ENCODE assay signal across 31 cellular contexts in genomic region chr1:116407033-116407432, GRCh38. TPM values are rescaled to one million over a fixed set of nuclear protein-coding genes. Genes with fewer than 3 reads are reported as not detected.
A peak's percentile ranks its signal among the peaks of the same experiment; 100 is the strongest.
DNase-seq lines count a peak whose midpoint lies in the region; ATAC-seq, FAIRE-seq and TF ChIP-seq lines count a peak whose summit lies in the region.
"Had no signal": no experiment of that assay in that cellular context is flagged by ENCODE, and none has a peak within 500 bp of the region (broad histone marks: within the 10 kb centered on the region; RNA-seq: fewer than 3 reads in every experiment).

No MANE protein-coding gene starts in this region.

- no peak overlapping the region for H3K4me3 Mint-ChIP-seq in activated CD8-positive, alpha-beta memory T cell treated with anti-CD3 and anti-CD28 coated beads, Interleukin-2, amount 10 ng/mL, durations not matched to agents 7 days and 5 days
- H3K4me3 Mint-ChIP-seq in CD4-positive, alpha-beta T cell, result no peak overlapping the region
- no peak overlapping the region for H3K4me3 Mint-ChIP-seq in activated T-helper 1 cell treated with anti-CD3 and anti-CD28 coated beads, Interleukin-12 subunit alpha, Interleukin-12 subunit beta, Interleukin-2, Interleukin-4 antibody, amounts not matched to agents 30 ng/mL and 10 ng/mL and 1 ng/mL, durations not matched to agents 14 hours and 24 hours and 36 hours
- no peak overlapping the region for H3K4me3 Mint-ChIP-seq in naive thymus-derived CD4-positive, alpha-beta T cell
- H3K4me3 Mint-ChIP-seq: B cell; immature natural killer cell; stimulated activated naive CD8-positive, alpha-beta T cell treated with anti-CD3 and anti-CD28 coated beads, Interleukin-15, amount 100 ng/mL, for 72 hours had no signal

- peaks cover 15 to 61% (median 20%) of the 10 kb centered on the region in 3 experiments for H3K36me3 ChIP-seq in naive thymus-derived CD4-positive, alpha-beta T cell (ENCODE audit: control insufficient read depth in 2 of 3, insufficient read depth in 3 of 3, low read length in 3 of 3)

- H3K4me3 ChIP-seq in naive thymus-derived CD4-positive, alpha-beta T cell (ENCODE audit: low read length), result no peak overlapping the region
- H3K4me3 ChIP-seq: A549, vagina had no signal

- no peak for TF ChIP-seq CTCF in CD4-positive, alpha-beta T cell (IDR thresholded peaks at IDR 0.05)

- no peak for TF ChIP-seq POLR2A in GM12891 (IDR thresholded peaks at IDR 0.05; ENCODE audit: low read depth, low read length)

- H3K9me3 Mint-ChIP-seq in activated CD8-positive, alpha-beta memory T cell treated with anti-CD3 and anti-CD28 coated beads, Interleukin-2, amount 10 ng/mL, durations not matched to agents 7 days and 5 days (ENCODE audit: low read depth), result no peaks in the 10 kb centered on the region
- no peaks in the 10 kb centered on the region for H3K9me3 Mint-ChIP-seq in CD4-positive, alpha-beta T cell
- no peaks in the 10 kb centered on the region for H3K9me3 Mint-ChIP-seq in activated T-helper 1 cell treated with anti-CD3 and anti-CD28 coated beads, Interleukin-12 subunit alpha, Interleukin-12 subunit beta, Interleukin-2, Interleukin-4 antibody, amounts not matched to agents 30 ng/mL and 10 ng/mL and 1 ng/mL, durations not matched to agents 14 hours and 24 hours and 36 hours
- H3K9me3 Mint-ChIP-seq in naive thymus-derived CD4-positive, alpha-beta T cell, result no peaks in the 10 kb centered on the region
- H3K9me3 Mint-ChIP-seq: immature natural killer cell; stimulated activated naive CD8-positive, alpha-beta T cell treated with anti-CD3 and anti-CD28 coated beads, Interleukin-15, amount 100 ng/mL, for 72 hours had no signal

- no peak for FAIRE-seq in GM12891 (lab: Jason Lieb, UNC)
- FAIRE-seq: A549, colon, GM12892 had no signal

- no peaks in the 10 kb centered on the region for H3K9me3 ChIP-seq in CD4-positive, alpha-beta T cell (ENCODE audit: control insufficient read depth, low read length)
- H3K9me3 ChIP-seq in naive thymus-derived CD4-positive, alpha-beta T cell (ENCODE audit: control insufficient read depth in 2 of 3, low read length in 3 of 3), result no peaks in the 10 kb centered on the region
- H3K9me3 ChIP-seq: A549, neutrophil, vagina had no signal

- no peaks in the 10 kb centered on the region for H3K27me3 ChIP-seq in CD4-positive, alpha-beta T cell (ENCODE audit: control insufficient read depth, insufficient read depth, low read length)
- H3K27me3 ChIP-seq in naive thymus-derived CD4-positive, alpha-beta T cell (ENCODE audit: control insufficient read depth in 2 of 2, insufficient read depth in 2 of 2, low read length in 2 of 2), result no peaks in the 10 kb centered on the region
- H3K27me3 ChIP-seq: neutrophil, vagina had no signal

- ATAC-seq in activated CD8-positive, alpha-beta memory T cell treated with anti-CD3 and anti-CD28 coated beads, Interleukin-2, amount 10 ng/mL, durations not matched to agents 7 days and 5 days, result no peak
- no peak for ATAC-seq in CD4-positive, alpha-beta T cell (ENCODE audit: poor library complexity)
- ATAC-seq in naive thymus-derived CD4-positive, alpha-beta T cell, result no peak
- ATAC-seq: A549; HCT116; left colon; right cardiac atrium; SK-N-SH treated with all-trans-retinoic acid at 6 μM for 48 hours; stimulated activated naive CD8-positive, alpha-beta T cell treated with anti-CD3 and anti-CD28 coated beads, Interleukin-15, amount 100 ng/mL, for 72 hours had no signal

- H3K4me1 ChIP-seq in naive thymus-derived CD4-positive, alpha-beta T cell (ENCODE audit: control insufficient read depth in 2 of 2, insufficient read depth in 2 of 2, low read length in 2 of 2), result peaks cover 0 to 5% of the 10 kb centered on the region in 2 donors
- H3K4me1 ChIP-seq: A549, vagina had no signal

- H3K27me3 Mint-ChIP-seq in activated CD8-positive, alpha-beta memory T cell treated with anti-CD3 and anti-CD28 coated beads, Interleukin-2, amount 10 ng/mL, durations not matched to agents 7 days and 5 days, result no peaks in the 10 kb centered on the region
- H3K27me3 Mint-ChIP-seq in CD4-positive, alpha-beta T cell, result no peaks in the 10 kb centered on the region
- no peaks in the 10 kb centered on the region for H3K27me3 Mint-ChIP-seq in activated T-helper 1 cell treated with anti-CD3 and anti-CD28 coated beads, Interleukin-12 subunit alpha, Interleukin-12 subunit beta, Interleukin-2, Interleukin-4 antibody, amounts not matched to agents 30 ng/mL and 10 ng/mL and 1 ng/mL, durations not matched to agents 14 hours and 24 hours and 36 hours (ENCODE audit: insufficient read depth)
- H3K27me3 Mint-ChIP-seq in naive thymus-derived CD4-positive, alpha-beta T cell, result no peaks in the 10 kb centered on the region
- H3K27me3 Mint-ChIP-seq: B cell; stimulated activated naive CD8-positive, alpha-beta T cell treated with anti-CD3 and anti-CD28 coated beads, Interleukin-15, amount 100 ng/mL, for 72 hours had no signal

- CTCF ChIA-PET in activated CD8-positive, alpha-beta memory T cell treated with anti-CD3 and anti-CD28 coated beads, Interleukin-2, amount 10 ng/mL, durations not matched to agents 7 days and 5 days (lab: Charles Lee), result interaction anchor here (0.7 kb wide), 1 partner anchor 10 kb away, joined by 3 read pairs; no protein-coding TSS in a partner anchor
- CTCF ChIA-PET in CD4-positive, alpha-beta T cell (lab: Charles Lee), result no interaction called here
- CTCF ChIA-PET in naive thymus-derived CD4-positive, alpha-beta T cell (lab: Charles Lee), result interaction anchor here (1.0 kb wide), 1 partner anchor 27 kb away, joined by 3 read pairs; no protein-coding TSS in a partner anchor

- peak overlapping the region; percentile 17 for H3K27ac Mint-ChIP-seq in activated CD8-positive, alpha-beta memory T cell treated with anti-CD3 and anti-CD28 coated beads, Interleukin-2, amount 10 ng/mL, durations not matched to agents 7 days and 5 days
- H3K27ac Mint-ChIP-seq in CD4-positive, alpha-beta T cell, result peak overlapping the region; percentile 22
- peak overlapping the region; percentile 47 for H3K27ac Mint-ChIP-seq in activated T-helper 1 cell treated with anti-CD3 and anti-CD28 coated beads, Interleukin-12 subunit alpha, Interleukin-12 subunit beta, Interleukin-2, Interleukin-4 antibody, amounts not matched to agents 30 ng/mL and 10 ng/mL and 1 ng/mL, durations not matched to agents 14 hours and 24 hours and 36 hours
- H3K27ac Mint-ChIP-seq in naive thymus-derived CD4-positive, alpha-beta T cell, result peak overlapping the region in 6 of 9 donors; percentile 38 to 79 (median 54)
- H3K27ac Mint-ChIP-seq: B cell had no signal

- H3K4me1 Mint-ChIP-seq in activated CD8-positive, alpha-beta memory T cell treated with anti-CD3 and anti-CD28 coated beads, Interleukin-2, amount 10 ng/mL, durations not matched to agents 7 days and 5 days, result peaks cover 12% of the 10 kb centered on the region
- peaks cover 18% of the 10 kb centered on the region for H3K4me1 Mint-ChIP-seq in CD4-positive, alpha-beta T cell (ENCODE audit: low read depth)
- peaks cover 21% of the 10 kb centered on the region for H3K4me1 Mint-ChIP-seq in activated T-helper 1 cell treated with anti-CD3 and anti-CD28 coated beads, Interleukin-12 subunit alpha, Interleukin-12 subunit beta, Interleukin-2, Interleukin-4 antibody, amounts not matched to agents 30 ng/mL and 10 ng/mL and 1 ng/mL, durations not matched to agents 14 hours and 24 hours and 36 hours (ENCODE audit: low read depth)
- H3K4me1 Mint-ChIP-seq in naive thymus-derived CD4-positive, alpha-beta T cell, result peaks cover 7 to 55% (median 26%) of the 10 kb centered on the region in 7 donors
- H3K4me1 Mint-ChIP-seq: B cell had no signal

- no peak for DNase-seq in activated CD8-positive, alpha-beta memory T cell treated with anti-CD3 and anti-CD28 coated beads, Interleukin-2, amount 10 ng/mL, durations not matched to agents 7 days and 5 days
- DNase-seq in activated CD8-positive, alpha-beta memory T cell treated with anti-CD3 and anti-CD28 coated beads for 24 hours, result no peak
- no peak for DNase-seq in CD4-positive, alpha-beta T cell
- DNase-seq in activated T-helper 1 cell treated with anti-CD3 and anti-CD28 coated beads, Interleukin-12 subunit alpha, Interleukin-12 subunit beta, Interleukin-2, Interleukin-4 antibody, amounts not matched to agents 30 ng/mL and 10 ng/mL and 1 ng/mL, durations not matched to agents 14 hours and 24 hours and 36 hours (ENCODE audit: low spot score), result no peak
- DNase-seq in naive thymus-derived CD4-positive, alpha-beta T cell, result no peak
- no peak for DNase-seq in GM12891 (ENCODE audit: insufficient read length, low spot score)
- DNase-seq in activated naive CD4-positive, alpha-beta T cell treated with anti-CD3 and anti-CD28 coated beads, Interleukin-2, amount 50 U/mL, for 16 hours, result no peak
- DNase-seq in amniotic stem cell (lab: John Stamatoyannopoulos, UW), result no peak
- DNase-seq: activated CD4-positive, alpha-beta T cell treated with anti-CD3 and anti-CD28 coated beads for 1 hour; activated naive CD4-positive, alpha-beta T cell; activated T-cell treated with anti-CD3 and anti-CD28 coated beads, Interleukin-2, amount 50 U/mL, for 48 hours; anterior cingulate cortex; effector CD4-positive, alpha-beta T cell; hypothalamus; immature natural killer cell; left colon; NCI-H1417 treated with DMSO at 0.1 percent for 48 hours; NCI-H2081; NCI-H524 treated with DMSO at 0.1 percent for 48 hours; posterior cingulate gyrus; stimulated activated CD4-positive, alpha-beta T cell treated with anti-CD3 and anti-CD28 coated beads, Interleukin-1b, Interleukin-23, amount 100 ng/mL, for 48 hours; stimulated activated naive CD8-positive, alpha-beta T cell treated with anti-CD3 and anti-CD28 coated beads, Interleukin-15, amount 100 ng/mL, for 72 hours had no signal

- POLR2A ChIA-PET in CD4-positive, alpha-beta T cell (lab: Charles Lee), result interaction anchor here (0.8 kb wide), 1 partner anchor 12 kb away, joined by 3 read pairs; no protein-coding TSS in a partner anchor
- POLR2A ChIA-PET in naive thymus-derived CD4-positive, alpha-beta T cell (lab: Charles Lee), result interaction anchor here (0.9 to 1.8 kb wide), 4 partner anchors 9 to 26 kb away, joined by 3 to 15 read pairs (median 3); no protein-coding TSS in a partner anchor

- intact Hi-C loops in CD4-positive, alpha-beta T cell (cut with DNase I, micrococcal nuclease), result no loop called here
- intact Hi-C loops in activated T-helper 1 cell treated with anti-CD3 and anti-CD28 coated beads, Interleukin-12 subunit alpha, Interleukin-12 subunit beta, Interleukin-2, Interleukin-4 antibody, amounts not matched to agents 30 ng/mL and 10 ng/mL and 1 ng/mL, durations not matched to agents 14 hours and 24 hours and 36 hours (cut with micrococcal nuclease), result no loop called here
- intact Hi-C loops in naive thymus-derived CD4-positive, alpha-beta T cell (cut with micrococcal nuclease), result no loop called here

- no peak overlapping the region for H3K27ac ChIP-seq in CD4-positive, alpha-beta T cell (ENCODE audit: low read depth, low read length)
- no peak overlapping the region for H3K27ac ChIP-seq in naive thymus-derived CD4-positive, alpha-beta T cell (ENCODE audit: low read depth, low read length)
- H3K27ac ChIP-seq: A549, neutrophil, vagina had no signal

- peaks cover 37% of the 10 kb centered on the region for H3K36me3 Mint-ChIP-seq in activated CD8-positive, alpha-beta memory T cell treated with anti-CD3 and anti-CD28 coated beads, Interleukin-2, amount 10 ng/mL, durations not matched to agents 7 days and 5 days
- peaks cover 62% of the 10 kb centered on the region for H3K36me3 Mint-ChIP-seq in CD4-positive, alpha-beta T cell (ENCODE audit: low read depth)
- peaks cover 53% of the 10 kb centered on the region for H3K36me3 Mint-ChIP-seq in activated T-helper 1 cell treated with anti-CD3 and anti-CD28 coated beads, Interleukin-12 subunit alpha, Interleukin-12 subunit beta, Interleukin-2, Interleukin-4 antibody, amounts not matched to agents 30 ng/mL and 10 ng/mL and 1 ng/mL, durations not matched to agents 14 hours and 24 hours and 36 hours (ENCODE audit: low read depth)
- H3K36me3 Mint-ChIP-seq in naive thymus-derived CD4-positive, alpha-beta T cell, result peaks cover 23 to 57% (median 32%) of the 10 kb centered on the region in 5 donors

RNA-seq across cellular contexts. Expression of gene ATP1A1, which starts 34.0 kb away (rescaled TPM):
- 100 to 1,000 TPM; 169 to 206 TPM for total RNA-seq in activated CD8-positive, alpha-beta memory T cell treated with anti-CD3 and anti-CD28 coated beads, Interleukin-2, amount 10 ng/mL, durations not matched to agents 7 days and 5 days
- 100 to 1,000 TPM; 251 to 262 TPM for total RNA-seq in CD4-positive, alpha-beta T cell
- total RNA-seq in activated T-helper 1 cell treated with anti-CD3 and anti-CD28 coated beads, Interleukin-12 subunit alpha, Interleukin-12 subunit beta, Interleukin-2, Interleukin-4 antibody, amounts not matched to agents 30 ng/mL and 10 ng/mL and 1 ng/mL, durations not matched to agents 14 hours and 24 hours and 36 hours, result 238 and 240 TPM in 2 replicates
- total RNA-seq in naive thymus-derived CD4-positive, alpha-beta T cell, result 100 to 1,000 TPM; 228 to 315 (median 287) TPM
- polyA plus RNA-seq in naive thymus-derived CD4-positive, alpha-beta T cell, result 10 to 100 TPM; 75.0 to 86.0 TPM
- polyA plus RNA-seq in GM12891 (2012; ENCODE audit: low read depth, missing spikeins), result 209 TPM
